In the genomic region with DNA sequence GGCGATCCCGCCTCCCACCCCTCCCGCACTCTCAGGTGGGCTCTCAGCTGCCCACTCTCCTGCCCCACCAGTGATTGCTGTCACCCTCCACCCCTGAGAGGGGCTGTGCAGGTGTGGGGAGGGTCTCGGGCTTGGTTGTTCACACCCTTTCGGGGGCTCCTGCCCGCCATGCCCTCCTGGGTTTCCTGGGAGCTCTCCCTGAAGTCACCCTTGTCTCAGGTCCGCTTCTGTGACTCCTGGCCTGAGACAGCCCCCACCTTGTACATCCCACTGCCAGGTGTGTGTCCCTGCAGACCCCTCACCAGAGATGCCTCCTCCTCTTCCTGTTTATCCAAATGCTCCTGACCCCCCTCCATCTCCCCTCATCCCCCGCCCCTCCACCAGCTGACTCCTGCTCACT, we compare ENCODE assay signal across 32 cellular contexts. TPM values are rescaled to one million over a fixed set of nuclear protein-coding genes. Genes with fewer than 3 reads are reported as not detected.
"Had no signal": no experiment of that assay in that cellular context is flagged by ENCODE, and none has a peak within 500 bp of the region (broad histone marks: within the 10 kb centered on the region; RNA-seq: fewer than 3 reads in every experiment).

No MANE protein-coding gene starts in this region.

- H3K4me3 Mint-ChIP-seq: activated CD4-positive, alpha-beta memory T cell treated with anti-CD3 and anti-CD28 coated beads, Interleukin-2, amount 10 ng/mL, durations not matched to agents 7 days and 5 days; activated CD8-positive, alpha-beta memory T cell treated with anti-CD3 and anti-CD28 coated beads, Interleukin-2, amount 10 ng/mL, durations not matched to agents 7 days and 5 days; activated naive CD4-positive, alpha-beta T cell treated with anti-CD3 and anti-CD28 coated beads, Interleukin-2, amount 10 ng/mL, durations not matched to agents 7 days and 5 days; activated naive CD8-positive, alpha-beta T cell; activated naive CD8-positive, alpha-beta T cell treated with anti-CD3 and anti-CD28 coated beads, Interleukin-2, amount 50 U/mL, for 24 hours had no signal

- DNase-seq: activated CD4-positive, alpha-beta memory T cell treated with anti-CD3 and anti-CD28 coated beads, Interleukin-2, amount 10 ng/mL, durations not matched to agents 7 days and 5 days; activated CD4-positive, alpha-beta T cell treated with anti-CD3 and anti-CD28 coated beads for 1 hour; activated CD4-positive, alpha-beta T cell treated with anti-CD3 and anti-CD28 coated beads for 48 hours; activated CD4-positive, CD25-positive, alpha-beta regulatory T cell; activated CD8-positive, alpha-beta memory T cell treated with anti-CD3 and anti-CD28 coated beads for 24 hours; activated CD8-positive, alpha-beta memory T cell treated with anti-CD3 and anti-CD28 coated beads, Interleukin-2, amount 10 ng/mL, durations not matched to agents 7 days and 5 days; activated CD8-positive, alpha-beta memory T cell treated with anti-CD3 and anti-CD28 coated beads, Interleukin-2, amount 50 U/mL, for 48 hours; activated effector memory CD4-positive, alpha-beta T cell treated with Interleukin-2 at 50 U/mL for 16 hours; activated naive CD4-positive, alpha-beta T cell treated with anti-CD3 and anti-CD28 coated beads, Interleukin-2, amount 10 ng/mL, durations not matched to agents 7 days and 5 days; activated naive CD8-positive, alpha-beta T cell treated with anti-CD3 and anti-CD28 coated beads, Interleukin-2, amount 50 U/mL, for 24 hours; activated T-cell treated with anti-CD3 and anti-CD28 coated beads, Interleukin-2, amount 50 U/mL, for 48 hours; anterior cingulate cortex; brain microvascular endothelial cell; MM.1S; MV-4-11; NCI-H1092; NCI-H1436 treated with DMSO at 0.1 percent for 48 hours; NCI-H1694 treated with DMSO at 0.1 percent for 48 hours; NCI-H2029; NCI-H345; NCI-H524 treated with DMSO at 0.1 percent for 48 hours; Peyer's patch; Right ventricle myocardium superior; T1000; WERI-Rb-1 had no signal

- H3K9ac ChIP-seq: KMS-11 had no signal

- H3K4me1 ChIP-seq: Peyer's patch had no signal

- H3K27ac Mint-ChIP-seq: activated CD4-positive, alpha-beta memory T cell treated with anti-CD3 and anti-CD28 coated beads, Interleukin-2, amount 10 ng/mL, durations not matched to agents 7 days and 5 days; activated CD8-positive, alpha-beta memory T cell treated with anti-CD3 and anti-CD28 coated beads, Interleukin-2, amount 10 ng/mL, durations not matched to agents 7 days and 5 days; activated naive CD4-positive, alpha-beta T cell treated with anti-CD3 and anti-CD28 coated beads, Interleukin-2, amount 10 ng/mL, durations not matched to agents 7 days and 5 days; activated naive CD8-positive, alpha-beta T cell; activated naive CD8-positive, alpha-beta T cell treated with anti-CD3 and anti-CD28 coated beads, Interleukin-2, amount 50 U/mL, for 24 hours had no signal

- H3K36me3 ChIP-seq: brain microvascular endothelial cell, cardiac muscle cell, Peyer's patch, WERI-Rb-1 had no signal

- H3K27me3 ChIP-seq: brain microvascular endothelial cell, Peyer's patch had no signal

- H3K4me1 Mint-ChIP-seq: activated CD4-positive, alpha-beta memory T cell treated with anti-CD3 and anti-CD28 coated beads, Interleukin-2, amount 10 ng/mL, durations not matched to agents 7 days and 5 days; activated CD8-positive, alpha-beta memory T cell treated with anti-CD3 and anti-CD28 coated beads, Interleukin-2, amount 10 ng/mL, durations not matched to agents 7 days and 5 days; activated naive CD4-positive, alpha-beta T cell treated with anti-CD3 and anti-CD28 coated beads, Interleukin-2, amount 10 ng/mL, durations not matched to agents 7 days and 5 days; activated naive CD8-positive, alpha-beta T cell treated with anti-CD3 and anti-CD28 coated beads, Interleukin-2, amount 50 U/mL, for 24 hours had no signal

- H3K9me3 Mint-ChIP-seq: activated CD4-positive, alpha-beta memory T cell treated with anti-CD3 and anti-CD28 coated beads, Interleukin-2, amount 10 ng/mL, durations not matched to agents 7 days and 5 days; activated naive CD4-positive, alpha-beta T cell treated with anti-CD3 and anti-CD28 coated beads, Interleukin-2, amount 10 ng/mL, durations not matched to agents 7 days and 5 days; activated naive CD8-positive, alpha-beta T cell treated with anti-CD3 and anti-CD28 coated beads, Interleukin-2, amount 50 U/mL, for 24 hours had no signal

- H3K27ac ChIP-seq: brain microvascular endothelial cell, cardiac muscle cell, KMS-11, Peyer's patch, RWPE1, SK-N-MC had no signal

- H3K9me3 ChIP-seq: Peyer's patch had no signal

- H3K4me3 ChIP-seq: cardiac muscle cell, Peyer's patch, SK-N-MC had no signal

- ATAC-seq: activated CD8-positive, alpha-beta memory T cell treated with anti-CD3 and anti-CD28 coated beads, Interleukin-2, amount 10 ng/mL, durations not matched to agents 7 days and 5 days; activated naive CD8-positive, alpha-beta T cell treated with anti-CD3 and anti-CD28 coated beads, Interleukin-2, amount 50 U/mL, for 24 hours had no signal

- H3K36me3 Mint-ChIP-seq: activated CD8-positive, alpha-beta memory T cell treated with anti-CD3 and anti-CD28 coated beads, Interleukin-2, amount 10 ng/mL, durations not matched to agents 7 days and 5 days; activated naive CD4-positive, alpha-beta T cell treated with anti-CD3 and anti-CD28 coated beads, Interleukin-2, amount 10 ng/mL, durations not matched to agents 7 days and 5 days; activated naive CD8-positive, alpha-beta T cell had no signal

- H3K4me2 ChIP-seq: KMS-11 had no signal

RNA-seq across cellular contexts. Expression of a gene that starts 37.8 kb away (rescaled TPM):
- total RNA-seq: activated CD4-positive, alpha-beta memory T cell treated with anti-CD3 and anti-CD28 coated beads, Interleukin-2, amount 10 ng/mL, durations not matched to agents 7 days and 5 days; activated CD8-positive, alpha-beta memory T cell treated with anti-CD3 and anti-CD28 coated beads, Interleukin-2, amount 10 ng/mL, durations not matched to agents 7 days and 5 days; T-helper 1 cell treated with Interleukin-12 subunit alpha and Interleukin-12 subunit beta and Interleukin-4 antibody, amounts not matched to agents 30 ng/mL and 1 ng/mL, for 36 hours; T-helper 2 cell treated with Interferon-gamma antibody and Interleukin-4, amounts not matched to agents 100 ng/mL and 5 ng/mL, for 36 hours had no signal
